ENCODE assay signal across 33 cellular contexts in the genomic region with DNA sequence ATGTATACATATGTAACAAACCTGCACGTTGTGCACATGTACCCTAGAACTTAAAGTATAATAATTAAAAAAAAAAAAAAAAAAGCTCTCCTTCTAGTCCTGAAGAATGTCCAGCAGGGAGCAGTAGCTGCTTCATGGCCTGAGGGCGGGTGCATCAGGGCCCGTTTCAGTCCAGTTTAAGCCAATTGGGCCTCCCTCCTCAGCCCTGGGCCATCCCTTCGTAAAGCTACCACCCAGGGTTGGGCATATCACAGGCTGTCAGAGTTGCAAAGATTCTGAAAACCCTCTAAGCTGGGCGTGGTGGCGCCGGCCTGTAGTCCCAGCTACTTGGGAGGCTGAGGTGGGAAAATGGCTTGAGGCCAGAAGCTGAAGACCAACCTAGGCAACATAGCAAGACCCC. TPM values are rescaled to one million over a fixed set of nuclear protein-coding genes. Genes with fewer than 3 reads are reported as not detected.
DNase-seq lines count a peak whose midpoint lies in the region; ATAC-seq, FAIRE-seq and TF ChIP-seq lines count a peak whose summit lies in the region.
"Had no signal": no experiment of that assay in that cellular context is flagged by ENCODE, and none has a peak within 500 bp of the region (broad histone marks: within the 10 kb centered on the region; RNA-seq: fewer than 3 reads in every experiment).

No MANE protein-coding gene starts in this region.

- CTCF ChIA-PET in HepG2 (lab: Yijun Ruan, JAX; ENCODE audit: low intra/inter-chr PET ratio, low total read pairs) (no interaction called here), PC-3 (lab: Charles Lee) (interaction anchor here (0.7 to 1.2 kb wide), 2 partner anchors 23 to 127 kb away, joined by 3 to 5 read pairs; no protein-coding TSS in a partner anchor)

- no peak for FAIRE-seq in HepG2 (lab: Jason Lieb, UNC)
- FAIRE-seq: frontal cortex, TTC549 had no signal

- TF ChIP-seq POLR2A in HepG2 (IDR thresholded peaks at IDR 0.05; ENCODE audit: insufficient read depth in 1 of 2, low read depth in 2 of 2, low read length in 2 of 2) (no peak), right lobe of liver (IDR thresholded peaks at IDR 0.05) (no peak), suprapubic skin (IDR thresholded peaks at IDR 0.05) (no peak)

- ATAC-seq in HepG2 = peak; percentile 40; the same call in 2 of the 3 replicates
- ATAC-seq in right lobe of liver = no peak
- no peak for ATAC-seq in PC-3
- ATAC-seq in foreskin keratinocyte = no peak
- no peak for ATAC-seq in stimulated activated naive CD8-positive, alpha-beta T cell treated with anti-CD3 and anti-CD28 coated beads, Interleukin-15, Interleukin-2, amounts not matched to agents 100 U/mL and 50 U/mL, for 24 hours
- ATAC-seq: activated CD4-positive, CD25-positive, alpha-beta regulatory T cell treated with anti-CD3 and anti-CD28 coated beads, Interleukin-2, amount 50 U/mL, for 24 hours; activated naive CD4-positive, alpha-beta T cell treated with anti-CD3 and anti-CD28 coated beads, Interleukin-2, amount 50 U/mL, for 72 hours; activated T-helper 17 cell treated with anti-CD3 and anti-CD28 coated beads, Interleukin-2, amount 50 U/mL, for 72 hours; left lobe of liver had no signal

- BruUV-seq in HepG2 (replicated peaks; lab: Mats Ljungman, UMichigan) (no TSS peak), PC-3 (replicated peaks; lab: Mats Ljungman, UMichigan) (no TSS peak)

- peaks cover 2 to 26% of the 10 kb centered on the region in 2 experiments; a peak in 4 of 5 replicates for H3K27me3 ChIP-seq in HepG2 (ENCODE audit: control insufficient read depth in 1 of 2, insufficient read depth in 2 of 2, low read length in 2 of 2)
- H3K27me3 ChIP-seq in right lobe of liver = no peaks in the 10 kb centered on the region
- H3K27me3 ChIP-seq in PC-3 (ENCODE audit: low read length) = peaks cover 56% of the 10 kb centered on the region
- peaks cover 22% of the 10 kb centered on the region for H3K27me3 ChIP-seq in foreskin keratinocyte
- H3K27me3 ChIP-seq in suprapubic skin = no peaks in the 10 kb centered on the region
- H3K27me3 ChIP-seq: ascending aorta, cardiac muscle cell, esophagus squamous epithelium, hepatocyte, SJSA1 had no signal

- H3K9me3 ChIP-seq in HepG2 (ENCODE audit: low read length) (no peaks in the 10 kb centered on the region), right lobe of liver (no peaks in the 10 kb centered on the region), PC-3 (ENCODE audit: low read length) (no peaks in the 10 kb centered on the region), suprapubic skin (no peaks in the 10 kb centered on the region)
- H3K9me3 ChIP-seq: ascending aorta, esophagus squamous epithelium, neutrophil, prostate gland, SJSA1 had no signal

- H3K4me3 ChIP-seq in HepG2 (replicated peaks in 1 of 3; ENCODE audit: insufficient read depth in 1 of 3, low read depth in 2 of 3, low read length in 3 of 3) (no peak overlapping the region), right lobe of liver (no peak overlapping the region), PC-3 (ENCODE audit: low read length) (no peak overlapping the region), suprapubic skin (no peak overlapping the region)
- H3K4me3 ChIP-seq: ascending aorta, cardiac muscle cell, esophagus squamous epithelium, hepatocyte, prostate gland, SJSA1 had no signal

- H2AFZ ChIP-seq in HepG2 (ENCODE audit: low read length) (no peak overlapping the region), PC-3 (ENCODE audit: low read length) (no peak overlapping the region)
- H2AFZ ChIP-seq: hepatocyte had no signal

- DNase-seq in HepG2 (ENCODE audit: low spot score) (no peak), right lobe of liver (no peak), PC-3 (no peak), foreskin keratinocyte (no peak), suprapubic skin (ENCODE audit: low spot score in 2 of 2) (no peak), SK-N-DZ (ENCODE audit: low spot score) (no peak), kidney tubule cell (ENCODE audit: low spot score) (no peak)
- no peak for DNase-seq in stimulated activated naive CD8-positive, alpha-beta T cell treated with anti-CD3 and anti-CD28 coated beads, Interleukin-15, Interleukin-2, amounts not matched to agents 100 U/mL and 50 U/mL, for 24 hours
- DNase-seq: ACHN; activated CD4-positive, alpha-beta memory T cell treated with anti-CD3 and anti-CD28 coated beads, Interleukin-2, amount 10 ng/mL, durations not matched to agents 7 days and 5 days; esophagus squamous epithelium; GDM1; naive B cell; NCI-H1092; NCI-H187 treated with DMSO at 0.1 percent for 48 hours; NCI-H526 treated with DMSO at 0.1 percent for 48 hours; T-helper 1 cell; trophoblast cell had no signal

- intact Hi-C loops in HepG2 (cut with micrococcal nuclease; ENCODE audit: unreplicated experiment) (no loop called here), right lobe of liver (cut with DNase I) (no loop called here), PC-3 (cut with micrococcal nuclease) (no loop called here)

- H3K79me2 ChIP-seq in HepG2 (ENCODE audit: insufficient read depth, low read length) (no peaks in the 10 kb centered on the region), PC-3 (ENCODE audit: low read length) (no peaks in the 10 kb centered on the region)
- H3K79me2 ChIP-seq: hepatocyte had no signal

- in situ Hi-C loops in HepG2 (cut with HindIII; ENCODE audit: extremely low pct_ligation_motif_present, low pct_unique_long_range_greater_than_20kb) = no loop called here

- H3K36me3 ChIP-seq in HepG2 (replicated peaks in 1 of 2; ENCODE audit: control insufficient read depth in 1 of 2, insufficient read depth in 2 of 2, low read length in 2 of 2) = no peaks in the 10 kb centered on the region
- H3K36me3 ChIP-seq in right lobe of liver = no peaks in the 10 kb centered on the region
- no peaks in the 10 kb centered on the region for H3K36me3 ChIP-seq in PC-3 (ENCODE audit: low read depth, low read length)
- H3K36me3 ChIP-seq in suprapubic skin = no peaks in the 10 kb centered on the region
- H3K36me3 ChIP-seq: ascending aorta, cardiac muscle cell, esophagus squamous epithelium, neutrophil, prostate gland, SJSA1 had no signal

- H3K4me1 ChIP-seq in HepG2 (ENCODE audit: insufficient read depth, low read length) = no peaks in the 10 kb centered on the region
- H3K4me1 ChIP-seq in right lobe of liver = no peaks in the 10 kb centered on the region
- peaks cover 2% of the 10 kb centered on the region for H3K4me1 ChIP-seq in PC-3 (ENCODE audit: insufficient read depth, low read length)
- no peaks in the 10 kb centered on the region for H3K4me1 ChIP-seq in foreskin keratinocyte
- peaks cover 5% of the 10 kb centered on the region for H3K4me1 ChIP-seq in suprapubic skin
- H3K4me1 ChIP-seq: ascending aorta, prostate gland, SJSA1 had no signal

- no peak for TF ChIP-seq RAD21 in HepG2 (CRISPR knock-in tag; IDR thresholded peaks at IDR 0.05)

- no peaks in the 10 kb centered on the region for H3F3A ChIP-seq in PC-3 (ENCODE audit: low read length, unreplicated experiment)

- TF ChIP-seq CTCF in HepG2 (CRISPR knock-in tag; IDR thresholded peaks at IDR 0.05) = no peak
- no peak for TF ChIP-seq CTCF in right lobe of liver (IDR thresholded peaks at IDR 0.05)
- TF ChIP-seq CTCF in PC-3 (conservative IDR thresholded peaks at IDR 0.05; ENCODE audit: low read depth, low read length) = 0 out of 2 replicates have a peak, but pooled peaks have one; percentile 24
- TF ChIP-seq CTCF in foreskin keratinocyte (conservative IDR thresholded peaks at IDR 0.05) = peak; percentile 22
- no peak for TF ChIP-seq CTCF in suprapubic skin (IDR thresholded peaks at IDR 0.05)

- WGBS in HepG2 (ENCODE audit: low lambda C conversion rate) = 44% methylated on average over 5 of the region's 7 CpGs
- 87% methylated on average over 3 of the region's 7 CpGs for WGBS in right lobe of liver (ENCODE audit: insufficient coverage, low coverage, low lambda C conversion rate, missing lambda C conversion rate)
- WGBS in suprapubic skin = 68% methylated on average over 7 of the region's 7 CpGs

- no peaks in the 10 kb centered on the region for H4K20me1 ChIP-seq in HepG2 (ENCODE audit: insufficient read depth, low read length)
- no peaks in the 10 kb centered on the region for H4K20me1 ChIP-seq in PC-3 (ENCODE audit: low read length)

- TF ChIP-seq EP300 in HepG2 (IDR thresholded peaks at IDR 0.05; ENCODE audit: low read depth in 2 of 2, low read length in 2 of 2) (no peak), HepG2 (CRISPR knock-in tag; IDR thresholded peaks at IDR 0.05; ENCODE audit: borderline replicate concordance) (no peak), suprapubic skin (IDR thresholded peaks at IDR 0.05) (no peak)

- no peak overlapping the region for H3K4me2 ChIP-seq in HepG2 (ENCODE audit: low read depth, low read length)
- H3K4me2 ChIP-seq in PC-3 (ENCODE audit: low read length) = no peak overlapping the region
- H3K4me2 ChIP-seq: hepatocyte had no signal

- POLR2A ChIA-PET in HepG2 (lab: Yijun Ruan, JAX) (no interaction called here), PC-3 (lab: Charles Lee; ENCODE audit: unreplicated experiment) (no interaction called here)

- H3K9me2 ChIP-seq in PC-3 (replicated peaks; ENCODE audit: low read length) = no peaks in the 10 kb centered on the region

- H3K27ac ChIP-seq in HepG2 (ENCODE audit: extremely low read length, insufficient read depth, low read length) (no peak overlapping the region), right lobe of liver (no peak overlapping the region), PC-3 (ENCODE audit: low read length) (no peak overlapping the region), foreskin keratinocyte (no peak overlapping the region), suprapubic skin (no peak overlapping the region)
- H3K27ac ChIP-seq: ascending aorta, cardiac muscle cell, esophagus squamous epithelium, hepatocyte, neutrophil, prostate gland, SJSA1 had no signal

- no peak overlapping the region for H3K9ac ChIP-seq in HepG2 (ENCODE audit: insufficient read depth, low read depth, low read length)
- H3K9ac ChIP-seq in PC-3 (ENCODE audit: low read length) = no peak overlapping the region

RNA-seq across cellular contexts. Expression of a gene that starts 5.4 kb away (rescaled TPM):
- total RNA-seq in HepG2 (2016; rRNA removed; fragmentation: Illumina TruSeq; extraction: Trizol) (not detected in 2 replicates), right lobe of liver (under 1 TPM in 3 of 6 experiments, not detected in 3; 0.09 to 0.61 (median 0.12) TPM), PC-3 (2014; rRNA removed) (2.2 and 2.9 TPM in 2 replicates), foreskin keratinocyte (0.07 and 0.17 TPM in 2 replicates), suprapubic skin (10 to 100 TPM; 24.7 to 92.0 (median 73.1) TPM)
- not detected in 2 replicates for total RNA-seq in HepG2 (2016; cell fraction: cytosol; rRNA removed; fragmentation: Illumina TruSeq; extraction: Trizol; ENCODE audit: low read depth)
- total RNA-seq in HepG2 (2016; cell fraction: insoluble cytoplasmic fraction; rRNA removed; fragmentation: Illumina TruSeq; extraction: Trizol) = not detected in 2 replicates
- not detected in 2 replicates for total RNA-seq in HepG2 (2016; cell fraction: membrane; rRNA removed; fragmentation: Illumina TruSeq; extraction: Trizol)
- not detected in 2 replicates for total RNA-seq in HepG2 (2016; cell fraction: nucleus; rRNA removed; fragmentation: Illumina TruSeq; extraction: Trizol)
- polyA plus RNA-seq in HepG2 (2011; rRNA removed) (not detected in 2 replicates), foreskin keratinocyte (0.06 and 0.09 TPM in 2 replicates)
- polyA plus RNA-seq in HepG2 (2011; cell fraction: cytosol; rRNA removed) = not detected in 2 replicates
- polyA plus RNA-seq in HepG2 (2011; cell fraction: nucleus; rRNA removed) = not detected in 2 replicates
- polyA plus RNA-seq in HepG2 (2012) = not detected in 2 replicates
- not detected in 2 replicates for polyA plus RNA-seq in HepG2 (2016; cell fraction: cytosol; fragmentation: Illumina TruSeq; extraction: Trizol; ENCODE audit: low read depth)
- not detected in 2 replicates for polyA plus RNA-seq in HepG2 (2016; cell fraction: insoluble cytoplasmic fraction; fragmentation: Illumina TruSeq; extraction: Trizol; ENCODE audit: low read depth)
- not detected in 2 replicates for polyA plus RNA-seq in HepG2 (2016; cell fraction: membrane; fragmentation: Illumina TruSeq; extraction: Trizol; ENCODE audit: low read depth)
- polyA plus RNA-seq in HepG2 (2016; cell fraction: nucleus; fragmentation: Illumina TruSeq; extraction: Trizol; ENCODE audit: insufficient read depth, low read depth) = not detected in 2 replicates
- not detected in 2 replicates for polyA minus RNA-seq in HepG2 (2011; rRNA and poly(A)+ RNA removed; ENCODE audit: low replicate concordance)
- not detected in 2 replicates for polyA minus RNA-seq in HepG2 (2011; cell fraction: cytosol; rRNA and poly(A)+ RNA removed)
- not detected in 2 replicates for polyA minus RNA-seq in HepG2 (2011; cell fraction: nucleus; rRNA and poly(A)+ RNA removed)
- polyA plus RNA-seq in SK-N-DZ (2014; cell fraction: cytosol; rRNA removed) = not detected in 2 replicates
- polyA plus RNA-seq in SK-N-DZ (2014; cell fraction: nucleus; rRNA removed) = not detected in 2 replicates
- total RNA-seq: ascending aorta, RPMI7951, SJSA1, skeletal muscle tissue had no signal
- polyA plus RNA-seq: BJ had no signal

RNA-seq across cellular contexts. Expression of a gene that starts 47.3 kb away (rescaled TPM):
- total RNA-seq in HepG2 (2016; rRNA removed; fragmentation: Illumina TruSeq; extraction: Trizol) (not detected in 2 replicates), right lobe of liver (10 to 100 TPM in 2 of 6 experiments, 1 to 10 TPM in 4; 4.9 to 14.4 (median 8.9) TPM), PC-3 (2014; rRNA removed) (not detected in 2 replicates), foreskin keratinocyte (not detected in 2 replicates), suprapubic skin (10 to 100 TPM in 2 of 4 donors, 1 to 10 TPM in 2; 4.8 to 15.9 (median 9.5) TPM)
- total RNA-seq in HepG2 (2016; cell fraction: cytosol; rRNA removed; fragmentation: Illumina TruSeq; extraction: Trizol; ENCODE audit: low read depth) = not detected in 2 replicates
- total RNA-seq in HepG2 (2016; cell fraction: insoluble cytoplasmic fraction; rRNA removed; fragmentation: Illumina TruSeq; extraction: Trizol) = not detected in 2 replicates
- total RNA-seq in HepG2 (2016; cell fraction: membrane; rRNA removed; fragmentation: Illumina TruSeq; extraction: Trizol) = not detected in 2 replicates
- not detected in 2 replicates for total RNA-seq in HepG2 (2016; cell fraction: nucleus; rRNA removed; fragmentation: Illumina TruSeq; extraction: Trizol)
- polyA plus RNA-seq in HepG2 (2011; rRNA removed) (not detected in 2 replicates), foreskin keratinocyte (0.09 and 0.16 TPM in 2 replicates)
- polyA plus RNA-seq in HepG2 (2011; cell fraction: cytosol; rRNA removed) = not detected in 2 replicates
- not detected in 2 replicates for polyA plus RNA-seq in HepG2 (2011; cell fraction: nucleus; rRNA removed)
- not detected in 2 replicates for polyA plus RNA-seq in HepG2 (2012)
- polyA plus RNA-seq in HepG2 (2016; cell fraction: cytosol; fragmentation: Illumina TruSeq; extraction: Trizol; ENCODE audit: low read depth) = not detected in 2 replicates
- polyA plus RNA-seq in HepG2 (2016; cell fraction: insoluble cytoplasmic fraction; fragmentation: Illumina TruSeq; extraction: Trizol; ENCODE audit: low read depth) = not detected in 2 replicates
- not detected in 2 replicates for polyA plus RNA-seq in HepG2 (2016; cell fraction: membrane; fragmentation: Illumina TruSeq; extraction: Trizol; ENCODE audit: low read depth)
- polyA plus RNA-seq in HepG2 (2016; cell fraction: nucleus; fragmentation: Illumina TruSeq; extraction: Trizol; ENCODE audit: insufficient read depth, low read depth) = not detected in 2 replicates
- polyA minus RNA-seq in HepG2 (2011; rRNA and poly(A)+ RNA removed; ENCODE audit: low replicate concordance) = not detected in 2 replicates
- polyA minus RNA-seq in HepG2 (2011; cell fraction: cytosol; rRNA and poly(A)+ RNA removed) = not detected in 2 replicates
- polyA minus RNA-seq in HepG2 (2011; cell fraction: nucleus; rRNA and poly(A)+ RNA removed) = not detected in 2 replicates
- 123 and 162 TPM in 2 replicates for polyA plus RNA-seq in SK-N-DZ (2014; cell fraction: cytosol; rRNA removed)
- 106 and 158 TPM in 2 replicates for polyA plus RNA-seq in SK-N-DZ (2014; cell fraction: nucleus; rRNA removed)
- total RNA-seq: activated CD4-positive, alpha-beta memory T cell treated with anti-CD3 and anti-CD28 coated beads, Interleukin-2, amount 10 ng/mL, durations not matched to agents 7 days and 5 days had no signal
- polyA plus RNA-seq: BJ had no signal

Comparison
In these comparisons a context has a peak if more than half of its experiments do, and no peak if none do; other contexts are left out.
1. CTCF ChIP-seq: peak in PC-3 (single experiment) and foreskin keratinocyte (single experiment); none in HepG2 (single experiment), right lobe of liver (0 of 4) and suprapubic skin (0 of 2).